In the genomic region with DNA sequence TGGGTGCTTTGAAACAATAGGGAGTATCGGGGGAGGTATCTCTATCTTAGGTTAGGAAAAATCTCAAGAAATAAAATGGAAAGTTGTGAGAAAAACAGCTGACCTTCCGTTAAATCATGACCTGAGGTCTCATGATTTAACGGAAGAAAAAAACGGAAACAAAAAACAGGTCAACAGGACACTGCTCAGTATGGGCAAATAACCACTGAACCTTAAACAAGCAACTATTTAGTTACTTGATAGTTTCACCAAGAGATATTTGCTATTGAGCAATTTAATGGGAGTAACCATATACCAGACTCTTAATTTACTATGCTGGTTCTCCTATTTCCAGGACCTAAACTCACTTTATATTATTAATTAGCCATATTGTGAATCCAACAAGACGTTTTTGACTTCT, we compare ENCODE assay signal across 1 cellular context.
TF ChIP-seq lines count a peak whose summit lies in the region.

No MANE protein-coding gene starts in this region.

TF ChIP-seq in liver, 16 proteins besides CTCF, POLR2A, EP300 and RAD21 (continued from another document):
- TF ChIP-seq, protein P1, sequence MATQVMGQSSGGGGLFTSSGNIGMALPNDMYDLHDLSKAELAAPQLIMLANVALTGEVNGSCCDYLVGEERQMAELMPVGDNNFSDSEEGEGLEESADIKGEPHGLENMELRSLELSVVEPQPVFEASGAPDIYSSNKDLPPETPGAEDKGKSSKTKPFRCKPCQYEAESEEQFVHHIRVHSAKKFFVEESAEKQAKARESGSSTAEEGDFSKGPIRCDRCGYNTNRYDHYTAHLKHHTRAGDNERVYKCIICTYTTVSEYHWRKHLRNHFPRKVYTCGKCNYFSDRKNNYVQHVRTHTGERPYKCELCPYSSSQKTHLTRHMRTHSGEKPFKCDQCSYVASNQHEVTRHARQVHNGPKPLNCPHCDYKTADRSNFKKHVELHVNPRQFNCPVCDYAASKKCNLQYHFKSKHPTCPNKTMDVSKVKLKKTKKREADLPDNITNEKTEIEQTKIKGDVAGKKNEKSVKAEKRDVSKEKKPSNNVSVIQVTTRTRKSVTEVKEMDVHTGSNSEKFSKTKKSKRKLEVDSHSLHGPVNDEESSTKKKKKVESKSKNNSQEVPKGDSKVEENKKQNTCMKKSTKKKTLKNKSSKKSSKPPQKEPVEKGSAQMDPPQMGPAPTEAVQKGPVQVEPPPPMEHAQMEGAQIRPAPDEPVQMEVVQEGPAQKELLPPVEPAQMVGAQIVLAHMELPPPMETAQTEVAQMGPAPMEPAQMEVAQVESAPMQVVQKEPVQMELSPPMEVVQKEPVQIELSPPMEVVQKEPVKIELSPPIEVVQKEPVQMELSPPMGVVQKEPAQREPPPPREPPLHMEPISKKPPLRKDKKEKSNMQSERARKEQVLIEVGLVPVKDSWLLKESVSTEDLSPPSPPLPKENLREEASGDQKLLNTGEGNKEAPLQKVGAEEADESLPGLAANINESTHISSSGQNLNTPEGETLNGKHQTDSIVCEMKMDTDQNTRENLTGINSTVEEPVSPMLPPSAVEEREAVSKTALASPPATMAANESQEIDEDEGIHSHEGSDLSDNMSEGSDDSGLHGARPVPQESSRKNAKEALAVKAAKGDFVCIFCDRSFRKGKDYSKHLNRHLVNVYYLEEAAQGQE (IDR thresholded peaks at IDR 0.05): peak; percentile 19
- TF ChIP-seq YY1 (IDR thresholded peaks at IDR 0.05) (no peak), SP1 (IDR thresholded peaks at IDR 0.05) (peak; percentile 35), FOXA2 (IDR thresholded peaks at IDR 0.05) (no peak)
